In genomic region chr2:9462872-9463697, GRCh38 we compare ENCODE assay signal across 16 cellular contexts. TPM values are rescaled to one million over a fixed set of nuclear protein-coding genes. Genes with fewer than 3 reads are reported as not detected.
A peak's percentile ranks its signal among the peaks of the same experiment; 100 is the strongest.
DNase-seq lines count a peak whose midpoint lies in the region; ATAC-seq and FAIRE-seq lines count a peak whose summit lies in the region.
"Had no signal": no experiment of that assay in that cellular context is flagged by ENCODE, and none has a peak within 500 bp of the region (broad histone marks: within the 10 kb centered on the region; RNA-seq: fewer than 3 reads in every experiment).

No MANE protein-coding gene starts in this region.

- H3K36me3 Mint-ChIP-seq in immature natural killer cell = peaks cover 10 to 33% (median 18%) of the 10 kb centered on the region in 3 donors

- H3K9me3 Mint-ChIP-seq in immature natural killer cell = no peaks in the 10 kb centered on the region

- H3K27me3 Mint-ChIP-seq in immature natural killer cell (ENCODE audit: low read depth in 3 of 3) = peaks cover 0 to 1% (median 0%) of the 10 kb centered on the region in 3 donors

- H3K27ac Mint-ChIP-seq in immature natural killer cell = peak overlapping the region; percentile 6 to 86 (median 68)

- H3K4me3 Mint-ChIP-seq in immature natural killer cell = peak overlapping the region in 2 of 5 donors; percentile 6 to 18

- H3K4me1 Mint-ChIP-seq in immature natural killer cell = peaks cover 11 to 13% of the 10 kb centered on the region in 2 donors

- DNase-seq in DMS53 (lab: John Stamatoyannopoulos, UW) = peak; percentile 40
- DNase-seq in DMS53 treated with DMSO at 0.1 percent for 48 hours (lab: John Stamatoyannopoulos, UW; ENCODE audit: unreplicated experiment) = no peak
- DNase-seq in NCI-H526 (lab: John Stamatoyannopoulos, UW) = peak; percentile 73 to 86
- no peak for DNase-seq in immature natural killer cell
- no peak for DNase-seq in HTR-8/SVneo (ENCODE audit: insufficient read length, low spot score)
- DNase-seq: 8988T; activated naive CD4-positive, alpha-beta T cell treated with anti-CD3 and anti-CD28 coated beads, Interleukin-2, amount 50 U/mL, for 16 hours; cerebellar nuclear complex; GM23248; left lung; OCI-M1; SW 1271; upper lobe of right lung had no signal

- FAIRE-seq in HTR-8/SVneo (lab: Jason Lieb, UNC) = no peak

- ATAC-seq in GM21723 (IDR thresholded peaks at IDR 0.05; ENCODE audit: unreplicated experiment) = peak; percentile 9
- ATAC-seq in HG03378 (IDR thresholded peaks at IDR 0.05; ENCODE audit: unreplicated experiment) = no peak
- ATAC-seq in HG03432 (IDR thresholded peaks at IDR 0.05; ENCODE audit: unreplicated experiment) = no peak
- ATAC-seq: left lung had no signal

RNA-seq across cellular contexts. Expression of gene IAH1, which starts 11.3 kb away (rescaled TPM):
- polyA plus RNA-seq in immature natural killer cell = 10 to 100 TPM; 68.4 to 88.5 (median 85.4) TPM

RNA-seq across cellular contexts. Expression of gene CPSF3, which starts 39.6 kb away (rescaled TPM):
- polyA plus RNA-seq in immature natural killer cell = 10 to 100 TPM; 22.1 to 48.0 (median 35.2) TPM

RNA-seq across cellular contexts. Expression of gene ITGB1BP1, which starts 39.8 kb away (rescaled TPM):
- polyA plus RNA-seq in immature natural killer cell = 100 to 1,000 TPM; 157 to 212 (median 204) TPM

Comparison
In these comparisons a context has a peak if more than half of its experiments do, and no peak if none do; other contexts are left out.
1. DNase-seq: peak in DMS53 (single experiment) and NCI-H526 (2 of 2); none in DMS53 treated with DMSO at 0.1 percent for 48 hours (single experiment), immature natural killer cell (0 of 3) and HTR-8/SVneo (single experiment).